Comparison of ENCODE assay signal across 21 cellular contexts in genomic region chr16:52446076-52446475, GRCh38.
DNase-seq lines count a peak whose midpoint lies in the region; ATAC-seq, FAIRE-seq and TF ChIP-seq lines count a peak whose summit lies in the region.
"Had no signal": no experiment of that assay in that cellular context is flagged by ENCODE, and none has a peak within 500 bp of the region (broad histone marks: within the 10 kb centered on the region; RNA-seq: fewer than 3 reads in every experiment).

No MANE protein-coding gene starts in this region.

- no peak overlapping the region for H3K4me3 ChIP-seq in HEK293 (ENCODE audit: low read depth, low read length)
- H3K4me3 ChIP-seq in dorsolateral prefrontal cortex: no peak overlapping the region
- H3K4me3 ChIP-seq: lower lobe of right lung, ovary, vagina had no signal

- peaks cover 7% of the 10 kb centered on the region for H3K9me3 Mint-ChIP-seq in mesothelial cell of epicardium
- H3K9me3 Mint-ChIP-seq in activated CD8-positive, alpha-beta T cell treated with anti-CD3 and anti-CD28 coated beads for 36 hours: no peaks in the 10 kb centered on the region
- H3K9me3 Mint-ChIP-seq: activated B cell treated with CpG ODN at 0.5 μM for 24 hours; activated naive CD8-positive, alpha-beta T cell treated with anti-CD3 and anti-CD28 coated beads, Interleukin-2, amount 10 ng/mL, durations not matched to agents 7 days and 5 days had no signal

- no peaks in the 10 kb centered on the region for H3K9me3 ChIP-seq in HEK293 (ENCODE audit: control insufficient read depth, insufficient read depth, low read depth, low read length)
- H3K9me3 ChIP-seq: lower lobe of right lung, ovary, vagina had no signal

- TF ChIP-seq CTCF in HEK293 (tag by site-specific recombination; IDR thresholded peaks at IDR 0.05) (no peak), dorsolateral prefrontal cortex (IDR thresholded peaks at IDR 0.05 in 54 of 56, conservative IDR thresholded peaks at IDR 0.05 in 2 of 56; ENCODE audit: low read depth in 1 of 56, partially characterized antibody in 56 of 56) (no peak), mesothelial cell of epicardium (IDR thresholded peaks at IDR 0.05; ENCODE audit: unreplicated experiment) (no peak)
- TF ChIP-seq CTCF in activated CD8-positive, alpha-beta T cell treated with anti-CD3 and anti-CD28 coated beads for 36 hours (IDR thresholded peaks at IDR 0.05): no peak

- H3K27ac ChIP-seq in HEK293 (ENCODE audit: extremely low read depth, low read depth, low read length) (no peak overlapping the region), dorsolateral prefrontal cortex (peak overlapping the region in 30 of 59 donors; percentile 1 to 79 (median 42))
- H3K27ac ChIP-seq: lower lobe of right lung, ovary, vagina had no signal

- H3K27ac Mint-ChIP-seq in mesothelial cell of epicardium: peak overlapping the region; percentile 10
- no peak overlapping the region for H3K27ac Mint-ChIP-seq in activated CD8-positive, alpha-beta T cell treated with anti-CD3 and anti-CD28 coated beads for 36 hours
- H3K27ac Mint-ChIP-seq: activated B cell treated with CpG ODN at 0.5 μM for 24 hours; activated CD4-positive, alpha-beta memory T cell treated with anti-CD3 and anti-CD28 coated beads, Interleukin-2, amount 10 ng/mL, durations not matched to agents 7 days and 5 days; activated naive CD8-positive, alpha-beta T cell treated with anti-CD3 and anti-CD28 coated beads, Interleukin-2, amount 10 ng/mL, durations not matched to agents 7 days and 5 days; T-helper 1 cell treated with Interleukin-12 subunit alpha and Interleukin-12 subunit beta and Interleukin-4 antibody, amounts not matched to agents 30 μg/mL and 1 μg/mL, for 36 hours had no signal

- H3K36me3 ChIP-seq in HEK293 (ENCODE audit: control insufficient read depth in 2 of 2, insufficient read depth in 1 of 2, low read length in 2 of 2): no peaks in the 10 kb centered on the region
- H3K36me3 ChIP-seq: lower lobe of right lung, ovary, vagina had no signal

- no peak for FAIRE-seq in RCC 7860 (lab: Jason Lieb, UNC)
- FAIRE-seq: GM12891 had no signal

- POLR2A ChIA-PET in HEK293 (lab: Yijun Ruan, JAX): no interaction called here
- POLR2A ChIA-PET in activated CD8-positive, alpha-beta T cell treated with anti-CD3 and anti-CD28 coated beads for 36 hours (lab: Charles Lee): no interaction called here

- H3K4me3 Mint-ChIP-seq in mesothelial cell of epicardium: no peak overlapping the region
- no peak overlapping the region for H3K4me3 Mint-ChIP-seq in activated CD8-positive, alpha-beta T cell treated with anti-CD3 and anti-CD28 coated beads for 36 hours
- H3K4me3 Mint-ChIP-seq: activated B cell treated with CpG ODN at 0.5 μM for 24 hours; activated CD4-positive, alpha-beta memory T cell treated with anti-CD3 and anti-CD28 coated beads, Interleukin-2, amount 10 ng/mL, durations not matched to agents 7 days and 5 days; activated naive CD8-positive, alpha-beta T cell treated with anti-CD3 and anti-CD28 coated beads, Interleukin-2, amount 10 ng/mL, durations not matched to agents 7 days and 5 days; T-helper 1 cell treated with Interleukin-12 subunit alpha and Interleukin-12 subunit beta and Interleukin-4 antibody, amounts not matched to agents 30 μg/mL and 1 μg/mL, for 36 hours had no signal

- no peaks in the 10 kb centered on the region for H3K4me1 ChIP-seq in HEK293 (ENCODE audit: control insufficient read depth, insufficient read depth, low read length)
- H3K4me1 ChIP-seq: lower lobe of right lung, vagina had no signal

- peaks cover 2% of the 10 kb centered on the region for H3K36me3 Mint-ChIP-seq in mesothelial cell of epicardium
- no peaks in the 10 kb centered on the region for H3K36me3 Mint-ChIP-seq in activated CD8-positive, alpha-beta T cell treated with anti-CD3 and anti-CD28 coated beads for 36 hours (ENCODE audit: low read depth)
- H3K36me3 Mint-ChIP-seq: activated naive CD8-positive, alpha-beta T cell treated with anti-CD3 and anti-CD28 coated beads, Interleukin-2, amount 10 ng/mL, durations not matched to agents 7 days and 5 days had no signal

- H3K4me1 Mint-ChIP-seq in mesothelial cell of epicardium: peaks cover 15% of the 10 kb centered on the region
- H3K4me1 Mint-ChIP-seq in activated CD8-positive, alpha-beta T cell treated with anti-CD3 and anti-CD28 coated beads for 36 hours (ENCODE audit: low read depth): no peaks in the 10 kb centered on the region
- H3K4me1 Mint-ChIP-seq: activated B cell treated with CpG ODN at 0.5 μM for 24 hours; activated CD4-positive, alpha-beta memory T cell treated with anti-CD3 and anti-CD28 coated beads, Interleukin-2, amount 10 ng/mL, durations not matched to agents 7 days and 5 days; activated naive CD8-positive, alpha-beta T cell treated with anti-CD3 and anti-CD28 coated beads, Interleukin-2, amount 10 ng/mL, durations not matched to agents 7 days and 5 days had no signal

- no peak for ATAC-seq in GM19324 (IDR thresholded peaks at IDR 0.05; ENCODE audit: low FRiP score, unreplicated experiment)
- no peak for ATAC-seq in activated CD8-positive, alpha-beta T cell treated with anti-CD3 and anti-CD28 coated beads for 36 hours
- ATAC-seq: esophagus mucosa, lower lobe of right lung had no signal

- peaks cover 33% of the 10 kb centered on the region for H3K27me3 Mint-ChIP-seq in mesothelial cell of epicardium (ENCODE audit: low read depth)
- no peaks in the 10 kb centered on the region for H3K27me3 Mint-ChIP-seq in activated CD8-positive, alpha-beta T cell treated with anti-CD3 and anti-CD28 coated beads for 36 hours
- H3K27me3 Mint-ChIP-seq: activated B cell treated with CpG ODN at 0.5 μM for 24 hours; activated CD4-positive, alpha-beta memory T cell treated with anti-CD3 and anti-CD28 coated beads, Interleukin-2, amount 10 ng/mL, durations not matched to agents 7 days and 5 days; activated naive CD8-positive, alpha-beta T cell treated with anti-CD3 and anti-CD28 coated beads, Interleukin-2, amount 10 ng/mL, durations not matched to agents 7 days and 5 days had no signal

- no peaks in the 10 kb centered on the region for H3K27me3 ChIP-seq in dorsolateral prefrontal cortex
- H3K27me3 ChIP-seq: ovary, vagina had no signal

- DNase-seq in Ammon's horn (ENCODE audit: low spot score): peak; percentile 17
- DNase-seq in dorsolateral prefrontal cortex: peak in 2 of 10 donors; percentile 15 to 39
- DNase-seq in mesothelial cell of epicardium (ENCODE audit: low spot score in 2 of 2, unreplicated experiment in 2 of 2): no peak
- DNase-seq in KG1 (lab: John Stamatoyannopoulos, UW): no peak
- DNase-seq in RCC 7860 (ENCODE audit: low spot score): no peak
- no peak for DNase-seq in activated CD8-positive, alpha-beta T cell treated with anti-CD3 and anti-CD28 coated beads for 36 hours
- DNase-seq: activated B cell treated with CpG ODN at 0.5 μM for 24 hours; activated CD4-positive, alpha-beta memory T cell treated with anti-CD3 and anti-CD28 coated beads, Interleukin-2, amount 10 ng/mL, durations not matched to agents 7 days and 5 days; activated naive CD8-positive, alpha-beta T cell treated with anti-CD3 and anti-CD28 coated beads, Interleukin-2, amount 10 ng/mL, durations not matched to agents 7 days and 5 days; activated T-cell treated with anti-CD3 and anti-CD28 coated beads, Interleukin-2, amount 50 U/mL, for 48 hours; lower lobe of right lung; OCI-M1; ovary; SIG-M5; stimulated activated CD4-positive, alpha-beta T cell treated with anti-CD3 and anti-CD28 coated beads, Interleukin-4, amount 100 ng/mL, for 24 hours had no signal

- intact Hi-C loops in dorsolateral prefrontal cortex (cut with DNase I): no loop called here
- intact Hi-C loops in activated CD8-positive, alpha-beta T cell treated with anti-CD3 and anti-CD28 coated beads for 36 hours (cut with micrococcal nuclease): no loop called here

- CTCF ChIA-PET in HEK293 (lab: Yijun Ruan, JAX): interaction anchor here (0.7 kb wide), 1 partner anchor 1333 kb away, joined by 3 read pairs; no protein-coding TSS in a partner anchor
- CTCF ChIA-PET in activated CD8-positive, alpha-beta T cell treated with anti-CD3 and anti-CD28 coated beads for 36 hours (lab: Charles Lee): no interaction called here

TF ChIP-seq in HEK293, 187 proteins besides CTCF, POLR2A, EP300 and RAD21 (continues in another document):
- TF ChIP-seq SCRT2 (tag by site-specific recombination; IDR thresholded peaks at IDR 0.05) (0 out of 2 replicates have a peak, but pooled peaks have one; percentile 9), MZF1 (tag by site-specific recombination; IDR thresholded peaks at IDR 0.05; ENCODE audit: borderline replicate concordance) (no peak), ZBTB26 (tag by site-specific recombination; optimal IDR thresholded peaks at IDR 0.05) (no peak), INSM2 (tag by site-specific recombination; IDR thresholded peaks at IDR 0.05) (no peak), ELK4 (IDR thresholded peaks at IDR 0.05; ENCODE audit: borderline replicate concordance, low read depth, low read length) (no peak)
